In genomic region chr15:62278534-62278933, GRCh38 we compare ENCODE assay signal across 1 cellular context.
TF ChIP-seq lines count a peak whose summit lies in the region.

No MANE protein-coding gene starts in this region.

TF ChIP-seq in HepG2, 621 proteins besides CTCF, POLR2A, EP300 and RAD21 (continued from another document):
- TF ChIP-seq ZNF407 (CRISPR knock-in tag; IDR thresholded peaks at IDR 0.05; ENCODE audit: not compliant biosample characterization) (no peak), YEATS2 (CRISPR knock-in tag; IDR thresholded peaks at IDR 0.05; ENCODE audit: borderline replicate concordance) (no peak), ZFP91 (CRISPR knock-in tag; IDR thresholded peaks at IDR 0.05; ENCODE audit: borderline replicate concordance) (no peak), XRCC5 (optimal IDR thresholded peaks at IDR 0.05; ENCODE audit: low read length) (no peak), ZFP36 (IDR thresholded peaks at IDR 0.05; ENCODE audit: borderline replicate concordance, low read depth, low read length, partially characterized antibody) (no peak), SRSF9 (IDR thresholded peaks at IDR 0.05; ENCODE audit: borderline replicate concordance, insufficient read depth, low read depth, low read length, poor library complexity, severe bottlenecking) (no peak)
